ENCODE assay signal across 1 cellular context in the genomic region with DNA sequence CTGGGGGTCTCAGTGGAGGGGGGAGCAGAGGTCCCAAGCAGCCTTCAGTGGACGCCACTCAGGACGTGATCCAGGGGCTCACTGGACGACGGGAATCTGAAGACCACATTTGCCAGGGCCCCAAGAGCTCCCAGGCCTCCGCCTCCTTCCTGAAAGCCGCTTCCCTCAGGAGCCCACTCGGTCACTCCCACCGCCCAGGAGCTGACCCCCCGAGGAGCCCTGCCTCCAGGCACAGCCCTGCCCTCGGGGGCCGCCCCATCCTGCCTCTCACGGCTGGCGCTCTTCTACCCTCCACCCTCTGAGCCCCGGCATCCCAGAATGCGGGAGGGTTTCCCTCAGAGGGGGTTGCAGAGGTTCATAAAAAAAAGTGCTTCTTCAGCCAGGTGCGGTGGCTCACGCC.
TF ChIP-seq lines count a peak whose summit lies in the region.

No MANE protein-coding gene starts in this region.

TF ChIP-seq in GM23338, 12 proteins besides CTCF, POLR2A, EP300 and RAD21:
- TF ChIP-seq, protein P1, sequence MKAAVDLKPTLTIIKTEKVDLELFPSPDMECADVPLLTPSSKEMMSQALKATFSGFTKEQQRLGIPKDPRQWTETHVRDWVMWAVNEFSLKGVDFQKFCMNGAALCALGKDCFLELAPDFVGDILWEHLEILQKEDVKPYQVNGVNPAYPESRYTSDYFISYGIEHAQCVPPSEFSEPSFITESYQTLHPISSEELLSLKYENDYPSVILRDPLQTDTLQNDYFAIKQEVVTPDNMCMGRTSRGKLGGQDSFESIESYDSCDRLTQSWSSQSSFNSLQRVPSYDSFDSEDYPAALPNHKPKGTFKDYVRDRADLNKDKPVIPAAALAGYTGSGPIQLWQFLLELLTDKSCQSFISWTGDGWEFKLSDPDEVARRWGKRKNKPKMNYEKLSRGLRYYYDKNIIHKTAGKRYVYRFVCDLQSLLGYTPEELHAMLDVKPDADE (IDR thresholded peaks at IDR 0.05): no peak
- TF ChIP-seq EZH2phosphoT487 (IDR thresholded peaks at IDR 0.05; ENCODE audit: unreplicated experiment): no peak
- no peak for TF ChIP-seq ZNF331 (CRISPR knock-in tag; IDR thresholded peaks at IDR 0.05; ENCODE audit: low read depth)
- no peak for TF ChIP-seq EZH2 (IDR thresholded peaks at IDR 0.05; ENCODE audit: low read depth, unreplicated experiment)
- no peak for TF ChIP-seq NANOG (IDR thresholded peaks at IDR 0.05; ENCODE audit: borderline replicate concordance)
- TF ChIP-seq, protein P2, sequence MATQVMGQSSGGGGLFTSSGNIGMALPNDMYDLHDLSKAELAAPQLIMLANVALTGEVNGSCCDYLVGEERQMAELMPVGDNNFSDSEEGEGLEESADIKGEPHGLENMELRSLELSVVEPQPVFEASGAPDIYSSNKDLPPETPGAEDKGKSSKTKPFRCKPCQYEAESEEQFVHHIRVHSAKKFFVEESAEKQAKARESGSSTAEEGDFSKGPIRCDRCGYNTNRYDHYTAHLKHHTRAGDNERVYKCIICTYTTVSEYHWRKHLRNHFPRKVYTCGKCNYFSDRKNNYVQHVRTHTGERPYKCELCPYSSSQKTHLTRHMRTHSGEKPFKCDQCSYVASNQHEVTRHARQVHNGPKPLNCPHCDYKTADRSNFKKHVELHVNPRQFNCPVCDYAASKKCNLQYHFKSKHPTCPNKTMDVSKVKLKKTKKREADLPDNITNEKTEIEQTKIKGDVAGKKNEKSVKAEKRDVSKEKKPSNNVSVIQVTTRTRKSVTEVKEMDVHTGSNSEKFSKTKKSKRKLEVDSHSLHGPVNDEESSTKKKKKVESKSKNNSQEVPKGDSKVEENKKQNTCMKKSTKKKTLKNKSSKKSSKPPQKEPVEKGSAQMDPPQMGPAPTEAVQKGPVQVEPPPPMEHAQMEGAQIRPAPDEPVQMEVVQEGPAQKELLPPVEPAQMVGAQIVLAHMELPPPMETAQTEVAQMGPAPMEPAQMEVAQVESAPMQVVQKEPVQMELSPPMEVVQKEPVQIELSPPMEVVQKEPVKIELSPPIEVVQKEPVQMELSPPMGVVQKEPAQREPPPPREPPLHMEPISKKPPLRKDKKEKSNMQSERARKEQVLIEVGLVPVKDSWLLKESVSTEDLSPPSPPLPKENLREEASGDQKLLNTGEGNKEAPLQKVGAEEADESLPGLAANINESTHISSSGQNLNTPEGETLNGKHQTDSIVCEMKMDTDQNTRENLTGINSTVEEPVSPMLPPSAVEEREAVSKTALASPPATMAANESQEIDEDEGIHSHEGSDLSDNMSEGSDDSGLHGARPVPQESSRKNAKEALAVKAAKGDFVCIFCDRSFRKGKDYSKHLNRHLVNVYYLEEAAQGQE (IDR thresholded peaks at IDR 0.05; ENCODE audit: unreplicated experiment): no peak
- no peak for TF ChIP-seq ZNF114 (CRISPR knock-in tag; IDR thresholded peaks at IDR 0.05)
- no peak for TF ChIP-seq CREB1 (CRISPR knock-in tag; IDR thresholded peaks at IDR 0.05; ENCODE audit: low read depth)
- no peak for TF ChIP-seq STAT1 (IDR thresholded peaks at IDR 0.05; ENCODE audit: unreplicated experiment)
- no peak for TF ChIP-seq JUNB (IDR thresholded peaks at IDR 0.05; ENCODE audit: unreplicated experiment)
- TF ChIP-seq POLR2AphosphoS5 (IDR thresholded peaks at IDR 0.05; ENCODE audit: low read depth): no peak
- TF ChIP-seq ZNF462 (CRISPR knock-in tag; IDR thresholded peaks at IDR 0.05): no peak
